In genomic region chr13:110615005-110615321, GRCh38 we compare ENCODE assay signal across 8 cellular contexts. TPM values are rescaled to one million over a fixed set of nuclear protein-coding genes. Genes with fewer than 3 reads are reported as not detected.
A peak's percentile ranks its signal among the peaks of the same experiment; 100 is the strongest.
DNase-seq lines count a peak whose midpoint lies in the region; ATAC-seq, FAIRE-seq and TF ChIP-seq lines count a peak whose summit lies in the region.

No MANE protein-coding gene starts in this region.

- no peak for TF ChIP-seq CTCF in AG04450 (IDR thresholded peaks at IDR 0.05; ENCODE audit: low read depth, low read length)
- TF ChIP-seq CTCF in LNCaP clone FGC (IDR thresholded peaks at IDR 0.05; ENCODE audit: control insufficient read depth, extremely low read depth, insufficient read depth): no peak
- no peak for TF ChIP-seq CTCF in choroid plexus epithelial cell (conservative IDR thresholded peaks at IDR 0.05; ENCODE audit: low read depth, low read length)

- FAIRE-seq in GM12892 (lab: Jason Lieb, UNC): no peak

- peaks cover 15 to 25% (median 17%) of the 10 kb centered on the region in 3 donors for H3K4me1 Mint-ChIP-seq in naive B cell

- no peak for TF ChIP-seq POLR2A in GM12892 (IDR thresholded peaks at IDR 0.05; ENCODE audit: low read depth, low read length)

- peaks cover 4% of the 10 kb centered on the region for H3K27me3 ChIP-seq in AG04450 (ENCODE audit: control insufficient read depth, insufficient read depth, low read length)

- peak overlapping the region; percentile 67 to 92 (median 90) for H3K27ac Mint-ChIP-seq in naive B cell

- H3K9me3 ChIP-seq in AG04450 (ENCODE audit: control insufficient read depth, insufficient read depth, low read length): peaks cover 5% of the 10 kb centered on the region

- no peaks in the 10 kb centered on the region for H3K27me3 Mint-ChIP-seq in naive B cell

- ATAC-seq in naive B cell (ENCODE audit: low read depth in 2 of 2): no peak

- DNase-seq in AG04450 (ENCODE audit: low read depth, low spot score) (no peak), LNCaP clone FGC (ENCODE audit: low read depth) (no peak), choroid plexus epithelial cell (ENCODE audit: low read depth) (no peak), naive B cell (no peak), superior temporal gyrus (ENCODE audit: extremely low spot score) (no peak), GM12892 (ENCODE audit: insufficient read length) (no peak), amniotic stem cell (lab: John Stamatoyannopoulos, UW) (no peak)
- no peak for DNase-seq in stimulated activated CD4-positive, alpha-beta T cell treated with anti-CD3 and anti-CD28 coated beads, Interleukin-4, amount 100 ng/mL, for 1 hour

- peak overlapping the region; percentile 89 to 96 (median 93) for H3K4me3 Mint-ChIP-seq in naive B cell

- CTCF ChIA-PET in AG04450 (lab: Charles Lee): no interaction called here

- H3K9me3 Mint-ChIP-seq in naive B cell: peaks cover 0 to 12% (median 3%) of the 10 kb centered on the region in 7 donors

- POLR2A ChIA-PET in AG04450 (lab: Yijun Ruan, JAX): interaction anchor here (0.7 to 1.2 kb wide), 2 partner anchors 25 to 100 kb away, joined by 3 to 5 read pairs; no protein-coding TSS in a partner anchor

- peak overlapping the region; percentile 81 for H3K4me3 ChIP-seq in AG04450 (ENCODE audit: low read depth, low read length)
- H3K4me3 ChIP-seq in LNCaP clone FGC (ENCODE audit: low read depth, low read length): peak overlapping the region; percentile 89
- peak overlapping the region; percentile 92 for H3K4me3 ChIP-seq in choroid plexus epithelial cell (ENCODE audit: low read depth, low read length)

- no peaks in the 10 kb centered on the region for H3K36me3 Mint-ChIP-seq in naive B cell

- no peak overlapping the region for H3K27ac ChIP-seq in AG04450 (ENCODE audit: low read depth, low read length)

RNA-seq across cellular contexts. Expression of gene NAXD, which starts 0.4 kb away (rescaled TPM):
- polyA plus RNA-seq in AG04450 (2011; rRNA removed): 33.3 and 35.0 TPM in 2 replicates
- polyA minus RNA-seq in AG04450 (2011; rRNA and poly(A)+ RNA removed): 17.8 and 24.8 TPM in 2 replicates
- 10 to 100 TPM; 10.8 to 23.1 (median 15.4) TPM for polyA plus RNA-seq in naive B cell (ENCODE audit: low read depth in 6 of 6)
- 20.7 TPM for polyA plus RNA-seq in GM12892 (2012; ENCODE audit: missing spikeins)

RNA-seq across cellular contexts. Expression of gene RAB20, which starts 53.4 kb away (rescaled TPM):
- polyA plus RNA-seq in AG04450 (2011; rRNA removed) (1.9 and 2.2 TPM in 2 replicates), naive B cell (ENCODE audit: low read depth in 6 of 6) (1 to 10 TPM in 3 of 6 donors, under 1 TPM in 2, not detected in 1; 0.74 to 3.4 (median 2.0) TPM)
- polyA minus RNA-seq in AG04450 (2011; rRNA and poly(A)+ RNA removed): 0.78 and 1.2 TPM in 2 replicates
- 20.3 TPM for polyA plus RNA-seq in GM12892 (2012; ENCODE audit: missing spikeins)
